ENCODE assay signal across 39 cellular contexts in the genomic region with DNA sequence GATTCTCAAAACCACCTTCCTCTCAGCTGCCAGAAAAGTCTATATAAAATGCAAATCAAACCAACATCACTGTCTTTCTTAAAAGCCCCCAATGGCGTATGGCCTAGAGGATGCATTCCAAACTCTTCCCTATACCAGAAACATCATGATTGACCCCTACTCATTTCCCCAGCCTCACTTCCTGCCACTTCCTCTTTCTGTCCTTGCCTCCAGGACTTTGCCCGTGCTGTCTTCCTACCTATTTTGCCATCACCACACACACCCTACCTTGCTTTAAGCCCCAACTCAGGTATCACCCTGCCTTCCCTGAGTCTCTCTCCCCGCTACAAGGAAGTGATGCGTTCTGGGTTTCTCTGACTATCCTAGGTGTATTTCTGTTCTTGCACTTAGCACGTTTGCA. TPM values are rescaled to one million over a fixed set of nuclear protein-coding genes. Genes with fewer than 3 reads are reported as not detected.
"Had no signal": no experiment of that assay in that cellular context is flagged by ENCODE, and none has a peak within 500 bp of the region (broad histone marks: within the 10 kb centered on the region; RNA-seq: fewer than 3 reads in every experiment).

No MANE protein-coding gene starts in this region.

- H3K9me3 ChIP-seq: adrenal gland, body of pancreas, breast epithelium had no signal

- H3K27me3 Mint-ChIP-seq: activated naive CD8-positive, alpha-beta T cell treated with anti-CD3 and anti-CD28 coated beads for 36 hours had no signal

- H3K4me3 ChIP-seq: adrenal gland, body of pancreas, breast epithelium had no signal

- H3K4me1 ChIP-seq: adrenal gland, body of pancreas, breast epithelium had no signal

- H3K36me3 ChIP-seq: adrenal gland, brain microvascular endothelial cell, breast epithelium had no signal

- H3K4me1 Mint-ChIP-seq: activated B cell treated with CpG ODN at 0.5 μM for 24 hours; activated naive CD8-positive, alpha-beta T cell treated with anti-CD3 and anti-CD28 coated beads for 36 hours; activated T-helper 17 cell treated with anti-CD3 and anti-CD28 coated beads, Interleukin-2, amount 50 U/mL, for 72 hours had no signal

- H3K9me3 Mint-ChIP-seq: activated B cell treated with CpG ODN at 0.5 μM for 24 hours; activated CD4-positive, alpha-beta memory T cell treated with anti-CD3 and anti-CD28 coated beads for 36 hours; activated CD8-positive, alpha-beta T cell treated with anti-CD3 and anti-CD28 coated beads for 36 hours; activated naive CD4-positive, alpha-beta T cell treated with anti-CD3 and anti-CD28 coated beads for 36 hours; activated naive CD4-positive, alpha-beta T cell treated with anti-CD3 and anti-CD28 coated beads, Interleukin-2, amount 50 U/mL, for 72 hours; activated naive CD8-positive, alpha-beta T cell treated with anti-CD3 and anti-CD28 coated beads for 36 hours; activated T-cell treated with anti-CD3 and anti-CD28 coated beads, Interleukin-2, amount 50 U/mL, for 4 hours; activated T-cell treated with anti-CD3 and anti-CD28 coated beads, Interleukin-2, amount 50 U/mL, for 72 hours; activated T-helper 1 cell treated with anti-CD3 and anti-CD28 coated beads, Interleukin-12 subunit alpha, Interleukin-12 subunit beta, Interleukin-2, Interleukin-4 antibody, amounts not matched to agents 30 ng/mL and 10 ng/mL and 1 ng/mL, durations not matched to agents 14 hours and 24 hours and 36 hours; activated T-helper 17 cell treated with anti-CD3 and anti-CD28 coated beads, Interleukin-2, amount 50 U/mL, for 72 hours; T-helper 1 cell treated with Interleukin-12 subunit alpha and Interleukin-12 subunit beta and Interleukin-4 antibody, amounts not matched to agents 30 μg/mL and 1 μg/mL, for 36 hours; T-helper 2 cell treated with Interferon-gamma antibody and Interleukin-4, amounts not matched to agents 5 μg/mL and 100 μg/mL, for 36 hours had no signal

- FAIRE-seq: astrocyte, TTC549 had no signal

- H3K4me3 Mint-ChIP-seq: activated B cell treated with CpG ODN at 0.5 μM for 24 hours; activated CD4-positive, alpha-beta memory T cell treated with anti-CD3 and anti-CD28 coated beads for 36 hours; activated CD8-positive, alpha-beta T cell treated with anti-CD3 and anti-CD28 coated beads for 36 hours; activated naive CD4-positive, alpha-beta T cell treated with anti-CD3 and anti-CD28 coated beads for 36 hours; activated naive CD8-positive, alpha-beta T cell treated with anti-CD3 and anti-CD28 coated beads for 36 hours; activated T-cell treated with anti-CD3 and anti-CD28 coated beads, Interleukin-2, amount 50 U/mL, for 4 hours; activated T-cell treated with anti-CD3 and anti-CD28 coated beads, Interleukin-2, amount 50 U/mL, for 72 hours; activated T-helper 1 cell treated with anti-CD3 and anti-CD28 coated beads, Interleukin-12 subunit alpha, Interleukin-12 subunit beta, Interleukin-2, Interleukin-4 antibody, amounts not matched to agents 30 ng/mL and 10 ng/mL and 1 ng/mL, durations not matched to agents 14 hours and 24 hours and 36 hours; activated T-helper 17 cell treated with anti-CD3 and anti-CD28 coated beads, Interleukin-2, amount 50 U/mL, for 72 hours; T-helper 1 cell treated with Interleukin-12 subunit alpha and Interleukin-12 subunit beta and Interleukin-4 antibody, amounts not matched to agents 30 μg/mL and 1 μg/mL, for 36 hours; T-helper 2 cell treated with Interferon-gamma antibody and Interleukin-4, amounts not matched to agents 5 μg/mL and 100 μg/mL, for 36 hours had no signal

- ATAC-seq: activated CD8-positive, alpha-beta T cell treated with anti-CD3 and anti-CD28 coated beads for 36 hours; activated naive CD4-positive, alpha-beta T cell treated with anti-CD3 and anti-CD28 coated beads, Interleukin-2, amount 50 U/mL, for 72 hours; activated T-cell treated with anti-CD3 and anti-CD28 coated beads, Interleukin-2, amount 50 U/mL, for 4 hours; activated T-cell treated with anti-CD3 and anti-CD28 coated beads, Interleukin-2, amount 50 U/mL, for 72 hours; activated T-helper 17 cell treated with anti-CD3 and anti-CD28 coated beads, Interleukin-2, amount 50 U/mL, for 72 hours; body of pancreas had no signal

- DNase-seq: activated B cell treated with CpG ODN at 0.5 μM for 24 hours; activated CD4-positive, alpha-beta memory T cell treated with anti-CD3 and anti-CD28 coated beads for 36 hours; activated CD4-positive, alpha-beta T cell treated with anti-CD3 and anti-CD28 coated beads for 4 hours; activated CD4-positive, alpha-beta T cell treated with anti-CD3 and anti-CD28 coated beads, Interleukin-2, amount 50 U/mL, for 1 hour; activated CD4-positive, alpha-beta T cell treated with anti-CD3 and anti-CD28 coated beads, Interleukin-2, amount 50 U/mL, for 4 hours; activated CD4-positive, CD25-positive, alpha-beta regulatory T cell treated with anti-CD3 and anti-CD28 coated beads, Interleukin-2, amount 50 U/mL, for 72 hours; activated CD8-positive, alpha-beta memory T cell treated with anti-CD3 and anti-CD28 coated beads, Interleukin-2, amount 50 U/mL, for 4 hours; activated CD8-positive, alpha-beta T cell treated with anti-CD3 and anti-CD28 coated beads for 36 hours; activated effector memory CD4-positive, alpha-beta T cell treated with anti-CD3 and anti-CD28 coated beads, Interleukin-2, amount 50 U/mL, for 16 hours; activated gamma-delta T cell treated with Interleukin-2 at 50 U/mL for 16 hours; activated naive CD4-positive, alpha-beta T cell; activated naive CD4-positive, alpha-beta T cell treated with anti-CD3 and anti-CD28 coated beads for 36 hours; activated naive CD4-positive, alpha-beta T cell treated with anti-CD3 and anti-CD28 coated beads, Interleukin-2, amount 50 U/mL, for 16 hours; activated naive CD8-positive, alpha-beta T cell treated with anti-CD3 and anti-CD28 coated beads for 36 hours; activated T-cell treated with anti-CD3 and anti-CD28 coated beads for 4 hours; activated T-cell treated with anti-CD3 and anti-CD28 coated beads, Interleukin-2, amount 50 U/mL, for 1 hour; activated T-cell treated with anti-CD3 and anti-CD28 coated beads, Interleukin-2, amount 50 U/mL, for 4 hours; activated T-cell treated with anti-CD3 and anti-CD28 coated beads, Interleukin-2, amount 50 U/mL, for 72 hours; adrenal gland; amniotic stem cell; aorta; body of pancreas; brain microvascular endothelial cell; central memory CD4-positive, alpha-beta T cell; T-helper 1 cell; T-helper 2 cell; T-helper 9 cell had no signal

- H3K27me3 ChIP-seq: body of pancreas, brain microvascular endothelial cell, breast epithelium had no signal

- H3K27ac Mint-ChIP-seq: activated B cell treated with CpG ODN at 0.5 μM for 24 hours; activated CD4-positive, alpha-beta memory T cell treated with anti-CD3 and anti-CD28 coated beads for 36 hours; activated CD8-positive, alpha-beta T cell treated with anti-CD3 and anti-CD28 coated beads for 36 hours; activated naive CD4-positive, alpha-beta T cell treated with anti-CD3 and anti-CD28 coated beads for 36 hours; activated naive CD4-positive, alpha-beta T cell treated with anti-CD3 and anti-CD28 coated beads, Interleukin-2, amount 50 U/mL, for 72 hours; activated naive CD8-positive, alpha-beta T cell treated with anti-CD3 and anti-CD28 coated beads for 36 hours; activated T-cell treated with anti-CD3 and anti-CD28 coated beads, Interleukin-2, amount 50 U/mL, for 72 hours; activated T-helper 1 cell treated with anti-CD3 and anti-CD28 coated beads, Interleukin-12 subunit alpha, Interleukin-12 subunit beta, Interleukin-2, Interleukin-4 antibody, amounts not matched to agents 30 ng/mL and 10 ng/mL and 1 ng/mL, durations not matched to agents 14 hours and 24 hours and 36 hours; activated T-helper 17 cell treated with anti-CD3 and anti-CD28 coated beads, Interleukin-2, amount 50 U/mL, for 72 hours; T-helper 1 cell treated with Interleukin-12 subunit alpha and Interleukin-12 subunit beta and Interleukin-4 antibody, amounts not matched to agents 30 μg/mL and 1 μg/mL, for 36 hours; T-helper 2 cell treated with Interferon-gamma antibody and Interleukin-4, amounts not matched to agents 5 μg/mL and 100 μg/mL, for 36 hours had no signal

- H3K36me3 Mint-ChIP-seq: activated CD4-positive, alpha-beta memory T cell treated with anti-CD3 and anti-CD28 coated beads for 36 hours; activated naive CD4-positive, alpha-beta T cell treated with anti-CD3 and anti-CD28 coated beads, Interleukin-2, amount 50 U/mL, for 72 hours; activated naive CD8-positive, alpha-beta T cell treated with anti-CD3 and anti-CD28 coated beads for 36 hours had no signal

- H3K27ac ChIP-seq: adrenal gland, body of pancreas, brain microvascular endothelial cell, breast epithelium, VCaP had no signal

RNA-seq across cellular contexts. Expression of gene POU2AF2, which starts 8.1 kb away (rescaled TPM):
- total RNA-seq: activated B cell treated with CpG ODN at 0.5 μM for 24 hours; activated CD4-positive, alpha-beta memory T cell treated with anti-CD3 and anti-CD28 coated beads for 36 hours; activated CD8-positive, alpha-beta memory T cell treated with anti-CD3 and anti-CD28 coated beads for 36 hours; activated CD8-positive, alpha-beta T cell treated with anti-CD3 and anti-CD28 coated beads for 36 hours; activated naive CD4-positive, alpha-beta T cell treated with anti-CD3 and anti-CD28 coated beads for 36 hours; activated naive CD4-positive, alpha-beta T cell treated with anti-CD3 and anti-CD28 coated beads, Interleukin-2, amount 50 U/mL, for 72 hours; activated naive CD8-positive, alpha-beta T cell treated with anti-CD3 and anti-CD28 coated beads for 36 hours; activated T-cell treated with anti-CD3 and anti-CD28 coated beads, Interleukin-2, amount 50 U/mL, for 4 hours; activated T-cell treated with anti-CD3 and anti-CD28 coated beads, Interleukin-2, amount 50 U/mL, for 72 hours; activated T-helper 1 cell treated with anti-CD3 and anti-CD28 coated beads, Interleukin-12 subunit alpha, Interleukin-12 subunit beta, Interleukin-2, Interleukin-4 antibody, amounts not matched to agents 30 ng/mL and 10 ng/mL and 1 ng/mL, durations not matched to agents 14 hours and 24 hours and 36 hours; adrenal gland; aorta; astrocyte; body of pancreas; cardiac septum; cerebellum had no signal
- polyA plus RNA-seq: aorta had no signal

RNA-seq across cellular contexts. Expression of gene POU2AF3, which starts 44.7 kb away (rescaled TPM):
- total RNA-seq: activated CD4-positive, alpha-beta memory T cell treated with anti-CD3 and anti-CD28 coated beads for 36 hours; activated CD8-positive, alpha-beta memory T cell treated with anti-CD3 and anti-CD28 coated beads for 36 hours; activated CD8-positive, alpha-beta T cell treated with anti-CD3 and anti-CD28 coated beads for 36 hours; activated naive CD4-positive, alpha-beta T cell treated with anti-CD3 and anti-CD28 coated beads for 36 hours; activated naive CD4-positive, alpha-beta T cell treated with anti-CD3 and anti-CD28 coated beads, Interleukin-2, amount 50 U/mL, for 72 hours; activated naive CD8-positive, alpha-beta T cell treated with anti-CD3 and anti-CD28 coated beads for 36 hours; activated T-cell treated with anti-CD3 and anti-CD28 coated beads, Interleukin-2, amount 50 U/mL, for 4 hours; activated T-helper 17 cell treated with anti-CD3 and anti-CD28 coated beads, Interleukin-2, amount 50 U/mL, for 72 hours; cardiac septum had no signal
